In the genomic region with DNA sequence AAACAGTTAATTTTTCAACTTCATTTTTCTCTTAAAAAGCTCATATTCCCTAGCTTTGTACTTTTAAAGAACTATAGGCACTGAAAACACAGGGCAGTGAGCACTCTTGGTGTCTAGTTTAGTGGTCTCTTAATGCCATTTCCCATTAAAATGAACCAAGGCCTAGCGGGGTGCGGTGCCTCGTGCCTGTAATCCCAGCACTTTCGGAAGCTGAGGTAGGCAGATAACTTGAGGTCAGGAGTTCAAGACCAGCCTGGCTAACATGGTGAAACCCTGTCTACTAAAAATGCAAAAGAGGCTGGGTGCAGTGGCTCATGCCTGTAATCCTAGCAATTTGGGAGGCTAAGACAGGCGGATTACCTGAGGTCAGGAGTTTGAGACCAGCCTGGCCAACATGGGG, we compare ENCODE assay signal across 27 cellular contexts. TPM values are rescaled to one million over a fixed set of nuclear protein-coding genes. Genes with fewer than 3 reads are reported as not detected.
"Had no signal": no experiment of that assay in that cellular context is flagged by ENCODE, and none has a peak within 500 bp of the region (broad histone marks: within the 10 kb centered on the region; RNA-seq: fewer than 3 reads in every experiment).

No MANE protein-coding gene starts in this region.

- H3K27ac Mint-ChIP-seq: activated CD4-positive, alpha-beta T cell treated with anti-CD3 and anti-CD28 coated beads, Interleukin-2, amount 10 ng/mL, durations not matched to agents 24 days and 14 days; activated naive CD4-positive, alpha-beta T cell treated with anti-CD3 and anti-CD28 coated beads, Interleukin-2, amount 50 U/mL, for 72 hours; activated naive CD8-positive, alpha-beta T cell treated with anti-CD3 and anti-CD28 coated beads, Interleukin-2, amount 50 U/mL, for 24 hours; T-helper 2 cell treated with Interferon-gamma antibody and Interleukin-4, amounts not matched to agents 5 μg/mL and 100 μg/mL, for 36 hours had no signal

- H3K4me1 ChIP-seq: ascending aorta had no signal

- FAIRE-seq: bronchial epithelial cell had no signal

- H3K9me3 Mint-ChIP-seq: activated CD4-positive, alpha-beta T cell treated with anti-CD3 and anti-CD28 coated beads, Interleukin-2, amount 10 ng/mL, durations not matched to agents 24 days and 14 days; activated naive CD4-positive, alpha-beta T cell treated with anti-CD3 and anti-CD28 coated beads, Interleukin-2, amount 50 U/mL, for 72 hours; activated naive CD8-positive, alpha-beta T cell treated with anti-CD3 and anti-CD28 coated beads, Interleukin-2, amount 50 U/mL, for 24 hours; activated T-cell treated with anti-CD3 and anti-CD28 coated beads, Interleukin-2, amount 50 U/mL, for 4 hours; central memory CD8-positive, alpha-beta T cell; T-helper 2 cell treated with Interferon-gamma antibody and Interleukin-4, amounts not matched to agents 5 μg/mL and 100 μg/mL, for 36 hours had no signal

- H3K4me3 ChIP-seq: ascending aorta, body of pancreas, SK-N-MC had no signal

- H3K27me3 ChIP-seq: ascending aorta, body of pancreas had no signal

- H3K4me3 Mint-ChIP-seq: activated CD4-positive, alpha-beta T cell treated with anti-CD3 and anti-CD28 coated beads, Interleukin-2, amount 10 ng/mL, durations not matched to agents 24 days and 14 days; activated CD8-positive, alpha-beta memory T cell treated with anti-CD3 and anti-CD28 coated beads, Interleukin-2, amount 10 ng/mL, durations not matched to agents 7 days and 5 days; activated naive CD8-positive, alpha-beta T cell treated with anti-CD3 and anti-CD28 coated beads, Interleukin-2, amount 50 U/mL, for 24 hours; activated T-cell treated with anti-CD3 and anti-CD28 coated beads, Interleukin-2, amount 50 U/mL, for 4 hours; central memory CD8-positive, alpha-beta T cell; T-helper 2 cell treated with Interferon-gamma antibody and Interleukin-4, amounts not matched to agents 5 μg/mL and 100 μg/mL, for 36 hours had no signal

- ATAC-seq: activated CD8-positive, alpha-beta memory T cell treated with anti-CD3 and anti-CD28 coated beads, Interleukin-2, amount 10 ng/mL, durations not matched to agents 7 days and 5 days; activated naive CD4-positive, alpha-beta T cell treated with anti-CD3 and anti-CD28 coated beads, Interleukin-2, amount 50 U/mL, for 72 hours; activated naive CD8-positive, alpha-beta T cell treated with anti-CD3 and anti-CD28 coated beads, Interleukin-2, amount 50 U/mL, for 24 hours; activated T-cell treated with anti-CD3 and anti-CD28 coated beads, Interleukin-2, amount 50 U/mL, for 4 hours; body of pancreas; Right ventricle myocardium inferior had no signal

- H3K27me3 Mint-ChIP-seq: activated CD4-positive, alpha-beta T cell treated with anti-CD3 and anti-CD28 coated beads, Interleukin-2, amount 10 ng/mL, durations not matched to agents 24 days and 14 days; activated CD8-positive, alpha-beta memory T cell treated with anti-CD3 and anti-CD28 coated beads, Interleukin-2, amount 10 ng/mL, durations not matched to agents 7 days and 5 days; activated naive CD8-positive, alpha-beta T cell treated with anti-CD3 and anti-CD28 coated beads, Interleukin-2, amount 50 U/mL, for 24 hours; central memory CD8-positive, alpha-beta T cell had no signal

- H3K27ac ChIP-seq: ascending aorta, body of pancreas, SK-N-MC had no signal

- DNase-seq: activated CD4-positive, alpha-beta T cell treated with anti-CD3 and anti-CD28 coated beads, Interleukin-2, amount 10 ng/mL, durations not matched to agents 24 days and 14 days; activated CD4-positive, alpha-beta T cell treated with anti-CD3 and anti-CD28 coated beads, Interleukin-2, amount 50 U/mL, for 48 hours; activated CD4-positive, CD25-positive, alpha-beta regulatory T cell treated with anti-CD3 and anti-CD28 coated beads, Interleukin-2, amount 50 U/mL, for 72 hours; activated CD8-positive, alpha-beta memory T cell treated with anti-CD3 and anti-CD28 coated beads, Interleukin-2, amount 10 ng/mL, durations not matched to agents 7 days and 5 days; activated effector memory CD4-positive, alpha-beta T cell treated with anti-CD3 and anti-CD28 coated beads, Interleukin-2, amount 50 U/mL, for 16 hours; activated naive CD4-positive, alpha-beta T cell treated with Interleukin-2 at 50 U/mL for 16 hours; activated naive CD8-positive, alpha-beta T cell treated with anti-CD3 and anti-CD28 coated beads, Interleukin-2, amount 50 U/mL, for 24 hours; activated T-cell treated with anti-CD3 and anti-CD28 coated beads, Interleukin-2, amount 50 U/mL, for 4 hours; amniotic stem cell; body of pancreas; MM.1S; NCI-H1105; NCI-H1436 treated with DMSO at 0.1 percent for 48 hours; NCI-H187; NCI-H2081; NCI-H510A treated with DMSO at 0.1 percent for 48 hours; NCI-H69; SW 1271 had no signal

- H3K36me3 Mint-ChIP-seq: activated naive CD4-positive, alpha-beta T cell treated with anti-CD3 and anti-CD28 coated beads, Interleukin-2, amount 50 U/mL, for 72 hours had no signal

- H3K9me3 ChIP-seq: ascending aorta, body of pancreas had no signal

RNA-seq across cellular contexts. Expression of a gene that starts 45.5 kb away (rescaled TPM):
- total RNA-seq: activated CD4-positive, alpha-beta T cell treated with anti-CD3 and anti-CD28 coated beads, Interleukin-2, amount 10 ng/mL, durations not matched to agents 24 days and 14 days; activated CD8-positive, alpha-beta memory T cell treated with anti-CD3 and anti-CD28 coated beads, Interleukin-2, amount 10 ng/mL, durations not matched to agents 7 days and 5 days; activated naive CD4-positive, alpha-beta T cell treated with anti-CD3 and anti-CD28 coated beads, Interleukin-2, amount 50 U/mL, for 72 hours; activated T-cell treated with anti-CD3 and anti-CD28 coated beads, Interleukin-2, amount 50 U/mL, for 4 hours; ascending aorta; body of pancreas; bronchial epithelial cell; Right ventricle myocardium inferior; RPMI7951; T-helper 1 cell treated with Interleukin-12 subunit alpha and Interleukin-12 subunit beta and Interleukin-4 antibody, amounts not matched to agents 30 ng/mL and 1 ng/mL, for 36 hours had no signal
